In the genomic region with DNA sequence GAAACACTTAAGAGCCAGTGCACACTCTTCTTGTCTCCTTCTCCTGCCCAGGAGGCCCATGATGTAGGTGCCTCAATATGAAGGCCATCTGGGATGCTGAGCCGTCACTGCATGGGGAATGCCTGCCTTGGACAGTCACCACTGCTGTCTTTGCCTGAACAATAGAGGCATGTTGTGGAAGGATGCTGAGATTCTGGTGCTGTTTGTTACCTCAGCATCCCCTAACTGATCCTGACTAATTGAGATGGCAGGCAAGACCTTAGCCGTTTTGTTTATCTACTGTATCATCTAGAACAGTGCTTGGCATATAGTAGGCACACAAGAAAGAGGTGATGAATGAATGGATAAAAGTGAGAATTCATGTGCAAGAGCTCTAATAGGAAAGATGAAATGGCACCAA, we compare ENCODE assay signal across 7 cellular contexts.
"Had no signal": no experiment of that assay in that cellular context is flagged by ENCODE, and none has a peak within 500 bp of the region (broad histone marks: within the 10 kb centered on the region; RNA-seq: fewer than 3 reads in every experiment).

No MANE protein-coding gene starts in this region.

- H2AFZ ChIP-seq: GM23338 had no signal

- DNase-seq: H9, HCEC 1CT, KG1 had no signal

- FAIRE-seq: H1, H54, HTR-8/SVneo had no signal

- H3K4me3 ChIP-seq: GM23338 had no signal

- H3K4me2 ChIP-seq: GM23338 had no signal

- ATAC-seq: GM23338 had no signal
